ENCODE assay signal across 8 cellular contexts in the genomic region with DNA sequence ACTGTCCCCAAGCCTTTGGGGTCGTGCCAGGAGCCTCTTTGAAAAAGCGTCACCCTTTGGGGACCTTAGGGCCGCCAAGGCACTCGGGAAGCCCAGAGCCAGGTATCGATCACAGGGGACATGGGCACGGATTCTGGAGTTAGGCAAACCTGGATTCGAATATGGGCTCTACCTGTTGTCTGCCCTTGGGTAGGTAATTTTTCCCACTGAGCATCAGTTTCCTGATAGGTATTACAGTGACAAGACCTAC. TPM values are rescaled to one million over a fixed set of nuclear protein-coding genes. Genes with fewer than 3 reads are reported as not detected.
DNase-seq lines count a peak whose midpoint lies in the region; ATAC-seq and TF ChIP-seq lines count a peak whose summit lies in the region.

No MANE protein-coding gene starts in this region.

- no peak for TF ChIP-seq CTCF in Caco-2 (IDR thresholded peaks at IDR 0.05; ENCODE audit: insufficient read depth in 1 of 2, low read depth in 1 of 2, low read length in 1 of 2, severe bottlenecking in 1 of 2, unreplicated experiment in 1 of 2)
- no peak for TF ChIP-seq CTCF in VCaP (conservative IDR thresholded peaks at IDR 0.05)
- no peak for TF ChIP-seq CTCF in gastrocnemius medialis (IDR thresholded peaks at IDR 0.05 in 4 of 5, conservative IDR thresholded peaks at IDR 0.05 in 1 of 5)

- BruUV-seq in Caco-2 (replicated peaks; lab: Mats Ljungman, UMichigan) = no TSS peak

- H3K27ac ChIP-seq in VCaP (peak overlapping the region; percentile 68; the same call in 1 of the 2 replicates), gastrocnemius medialis (no peak overlapping the region)

- H3K4me3 ChIP-seq in Caco-2 (ENCODE audit: low read depth, low read length) = peak overlapping the region; percentile 87
- H3K4me3 ChIP-seq in iPS-11a (ENCODE audit: low read depth, low read length) = peak overlapping the region; percentile 63
- H3K4me3 ChIP-seq in gastrocnemius medialis = peak overlapping the region; percentile 57 to 67 (median 64)

- peak overlapping the region; percentile 79 for H3K4me3 Mint-ChIP-seq in Caco-2 (ENCODE audit: unreplicated experiment)

- in situ Hi-C loops in gastrocnemius medialis (cut with MboI; ENCODE audit: low sequenced_read_pairs in 4 of 4) = no loop called here

- TF ChIP-seq POLR2A in gastrocnemius medialis (IDR thresholded peaks at IDR 0.05) = no peak

- H3K27me3 ChIP-seq in Caco-2 (replicated peaks; ENCODE audit: control insufficient read depth, insufficient read depth, low read length) (no peaks in the 10 kb centered on the region), gastrocnemius medialis (no peaks in the 10 kb centered on the region)

- no peaks in the 10 kb centered on the region for H3K9me3 Mint-ChIP-seq in Caco-2 (ENCODE audit: unreplicated experiment)

- no peaks in the 10 kb centered on the region for H3K4me1 Mint-ChIP-seq in Caco-2 (ENCODE audit: low read depth, unreplicated experiment)

- POLR2A ChIA-PET in Caco-2 (lab: Charles Lee) = interaction anchor here (0.9 to 1.0 kb wide), 2 partner anchors 9 to 18 kb away, joined by 3 to 4 read pairs; a partner anchor contains a TSS

- H3K27me3 Mint-ChIP-seq in Caco-2 (ENCODE audit: insufficient read depth, unreplicated experiment) = no peaks in the 10 kb centered on the region

- no peaks in the 10 kb centered on the region for H3K9me3 ChIP-seq in Caco-2
- H3K9me3 ChIP-seq in gastrocnemius medialis = no peaks in the 10 kb centered on the region

- CTCF ChIA-PET in Caco-2 (lab: Charles Lee) = interaction anchor here (0.7 to 2.0 kb wide), 5 partner anchors 8 to 136 kb away, joined by 3 to 9 read pairs (median 7); a partner anchor contains a TSS

- no peak overlapping the region for H3K27ac Mint-ChIP-seq in Caco-2 (ENCODE audit: unreplicated experiment)

- H3K36me3 ChIP-seq in Caco-2 (ENCODE audit: control insufficient read depth, insufficient read depth, low read length) (no peaks in the 10 kb centered on the region; the same call in 1 of the 2 replicates), gastrocnemius medialis (peaks cover 0 to 3% of the 10 kb centered on the region in 2 donors)

- H3K4me1 ChIP-seq in Caco-2 (peaks cover 4% of the 10 kb centered on the region), gastrocnemius medialis (peaks cover 8 to 17% of the 10 kb centered on the region in 2 donors)

- H3K36me3 Mint-ChIP-seq in Caco-2 (ENCODE audit: insufficient read depth, unreplicated experiment) = peaks cover 5% of the 10 kb centered on the region

- intact Hi-C loops in Caco-2 (cut with micrococcal nuclease; ENCODE audit: unreplicated experiment) (no loop called here), gastrocnemius medialis (cut with DNase I; ENCODE audit: low total_unique reads) (no loop called here)

- DNase-seq in Caco-2 (no peak), gastrocnemius medialis (no peak), NCI-H1092 (lab: John Stamatoyannopoulos, UW) (no peak)
- DNase-seq in stimulated activated naive CD8-positive, alpha-beta T cell treated with anti-CD3 and anti-CD28 coated beads, Interleukin-15, Interleukin-2, amounts not matched to agents 100 U/mL and 50 U/mL, for 24 hours = no peak

- ATAC-seq in gastrocnemius medialis = no peak
- no peak for ATAC-seq in GM18873 (IDR thresholded peaks at IDR 0.05; ENCODE audit: low FRiP score, unreplicated experiment)
- ATAC-seq in HG03135 (IDR thresholded peaks at IDR 0.05; ENCODE audit: unreplicated experiment) = no peak
- ATAC-seq in stimulated activated naive CD8-positive, alpha-beta T cell treated with anti-CD3 and anti-CD28 coated beads, Interleukin-15, Interleukin-2, amounts not matched to agents 100 U/mL and 50 U/mL, for 24 hours = no peak

RNA-seq across cellular contexts. Expression of a gene that starts 9.3 kb away (rescaled TPM):
- total RNA-seq in Caco-2 (2022) (8.5 and 9.1 TPM in 2 replicates), gastrocnemius medialis (1 to 10 TPM in 3 of 4 donors, under 1 TPM in 1; 0.87 to 6.7 (median 3.3) TPM)

RNA-seq across cellular contexts. Expression of a gene that starts 9.5 kb away (rescaled TPM):
- 26.4 and 27.3 TPM in 2 replicates for total RNA-seq in Caco-2 (2022)
- total RNA-seq in gastrocnemius medialis = 10 to 100 TPM; 21.0 to 50.5 (median 37.2) TPM

RNA-seq across cellular contexts. Expression of a gene that starts 18.2 kb away (rescaled TPM):
- total RNA-seq in Caco-2 (2022) = 56.2 and 57.6 TPM in 2 replicates
- total RNA-seq in gastrocnemius medialis = 10 to 100 TPM; 47.9 to 72.9 (median 56.5) TPM

RNA-seq across cellular contexts. Expression of a gene that starts 19.0 kb away (rescaled TPM):
- total RNA-seq in Caco-2 (2022) = 1.5 TPM in 2 replicates
- 1 to 10 TPM in 1 of 4 donors, under 1 TPM in 1, not detected in 2; 0.29 to 3.5 TPM for total RNA-seq in gastrocnemius medialis

RNA-seq across cellular contexts. Expression of a gene that starts 38.8 kb away (rescaled TPM):
- 0.16 and 0.19 TPM in 2 replicates for total RNA-seq in Caco-2 (2022)
- total RNA-seq in gastrocnemius medialis = under 1 TPM in 1 of 4 donors, not detected in 3; 0.11 TPM
